Comparison of ENCODE assay signal across 7 cellular contexts in genomic region chr4:123191728-123192127, GRCh38.
"Had no signal": no experiment of that assay in that cellular context is flagged by ENCODE, and none has a peak within 500 bp of the region (broad histone marks: within the 10 kb centered on the region; RNA-seq: fewer than 3 reads in every experiment).

No MANE protein-coding gene starts in this region.

- H3K27me3 Mint-ChIP-seq: IgD-negative memory B cell had no signal

- H3K4me1 Mint-ChIP-seq: IgD-negative memory B cell had no signal

- H3K4me3 Mint-ChIP-seq: GM23338, H9, HFFc6, IgD-negative memory B cell had no signal

- H3K9me3 Mint-ChIP-seq: GM23338, H9, HFFc6, IgD-negative memory B cell had no signal

- ATAC-seq: HepG2 had no signal

- H3K27ac Mint-ChIP-seq: GM23338, H9, HFFc6 had no signal

- DNase-seq: H9, HCEC 1CT, HFFc6, KBM-7 had no signal
